ENCODE assay signal across 9 cellular contexts in the genomic region with DNA sequence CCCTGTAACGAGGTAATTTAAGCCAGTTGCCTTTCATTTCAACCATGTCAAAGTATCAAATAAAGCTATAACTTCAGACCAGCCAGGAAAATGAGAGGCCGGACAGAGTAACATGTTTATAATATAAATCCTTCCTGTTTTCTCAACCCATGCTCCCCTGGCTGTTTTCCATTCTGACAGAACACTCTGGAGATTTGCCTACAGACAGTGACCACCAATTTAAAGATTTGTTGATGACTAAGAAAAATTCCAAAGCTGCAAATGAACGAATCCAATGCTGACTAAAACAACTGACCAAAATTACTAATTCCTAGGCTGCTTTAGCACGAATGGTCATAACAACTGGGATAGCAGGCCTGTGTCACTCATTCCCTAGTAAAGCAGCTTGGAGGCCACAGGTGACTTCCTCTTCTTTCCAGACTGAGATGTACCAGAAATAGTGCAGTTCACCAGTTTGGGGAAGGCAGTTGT.
DNase-seq lines count a peak whose midpoint lies in the region; ATAC-seq and TF ChIP-seq lines count a peak whose summit lies in the region.
"Had no signal": no experiment of that assay in that cellular context is flagged by ENCODE, and none has a peak within 500 bp of the region (broad histone marks: within the 10 kb centered on the region; RNA-seq: fewer than 3 reads in every experiment).

No MANE protein-coding gene starts in this region.

- H2AFZ ChIP-seq in hepatocyte = no peak overlapping the region

- H3K36me3 Mint-ChIP-seq in activated T-helper 2 cell treated with anti-CD3 and anti-CD28 coated beads, Interferon-gamma antibody, Interleukin-2, Interleukin-4, amounts not matched to agents 10 μg/mL and 5 μg/mL and 100 μg/mL, durations not matched to agents 14 hours and 24 hours and 36 hours (ENCODE audit: low read depth) = no peaks in the 10 kb centered on the region

- H3K9me2 ChIP-seq in hepatocyte (replicated peaks; ENCODE audit: insufficient read depth) = no peaks in the 10 kb centered on the region

- peak overlapping the region in 3 of 5 donors; percentile 48 to 68 (median 53) for H3K9ac ChIP-seq in subcutaneous abdominal adipose tissue (ENCODE audit: low read length in 5 of 5)

- H3K4me1 Mint-ChIP-seq in activated T-helper 2 cell treated with anti-CD3 and anti-CD28 coated beads, Interferon-gamma antibody, Interleukin-2, Interleukin-4, amounts not matched to agents 10 μg/mL and 5 μg/mL and 100 μg/mL, durations not matched to agents 14 hours and 24 hours and 36 hours (ENCODE audit: low read depth) = peaks cover 48% of the 10 kb centered on the region

- peaks cover 3% of the 10 kb centered on the region for H3K9me3 Mint-ChIP-seq in activated T-helper 2 cell treated with anti-CD3 and anti-CD28 coated beads, Interferon-gamma antibody, Interleukin-2, Interleukin-4, amounts not matched to agents 10 μg/mL and 5 μg/mL and 100 μg/mL, durations not matched to agents 14 hours and 24 hours and 36 hours

- H3K36me3 ChIP-seq in hepatocyte (replicated peaks; ENCODE audit: insufficient read depth, low read depth) = no peaks in the 10 kb centered on the region
- no peaks in the 10 kb centered on the region for H3K36me3 ChIP-seq in subcutaneous abdominal adipose tissue (ENCODE audit: control insufficient read depth in 5 of 5, insufficient read depth in 5 of 5, low read length in 5 of 5)

- peaks cover 49% of the 10 kb centered on the region for H3K27me3 Mint-ChIP-seq in activated T-helper 2 cell treated with anti-CD3 and anti-CD28 coated beads, Interferon-gamma antibody, Interleukin-2, Interleukin-4, amounts not matched to agents 10 μg/mL and 5 μg/mL and 100 μg/mL, durations not matched to agents 14 hours and 24 hours and 36 hours (ENCODE audit: low read depth)
- H3K27me3 Mint-ChIP-seq: effector memory CD8-positive, alpha-beta T cell had no signal

- no peak overlapping the region for H3K27ac Mint-ChIP-seq in activated T-helper 2 cell treated with anti-CD3 and anti-CD28 coated beads, Interferon-gamma antibody, Interleukin-2, Interleukin-4, amounts not matched to agents 10 μg/mL and 5 μg/mL and 100 μg/mL, durations not matched to agents 14 hours and 24 hours and 36 hours
- H3K27ac Mint-ChIP-seq: effector memory CD8-positive, alpha-beta T cell had no signal

- peaks cover 14% of the 10 kb centered on the region for H3K79me2 ChIP-seq in hepatocyte

- no peaks in the 10 kb centered on the region for H4K20me1 ChIP-seq in hepatocyte (ENCODE audit: insufficient read depth, poor library complexity, severe bottlenecking)

- intact Hi-C loops in activated T-helper 2 cell treated with anti-CD3 and anti-CD28 coated beads, Interferon-gamma antibody, Interleukin-2, Interleukin-4, amounts not matched to agents 10 μg/mL and 5 μg/mL and 100 μg/mL, durations not matched to agents 14 hours and 24 hours and 36 hours (cut with micrococcal nuclease) = no loop called here

- H3K4me1 ChIP-seq in hepatocyte (ENCODE audit: insufficient read depth) (peaks cover 40% of the 10 kb centered on the region), subcutaneous abdominal adipose tissue (ENCODE audit: control insufficient read depth in 5 of 5, insufficient read depth in 5 of 5, low read length in 5 of 5) (peaks cover 0 to 27% (median 19%) of the 10 kb centered on the region in 5 donors)

- no peak for TF ChIP-seq CTCF in hepatocyte (IDR thresholded peaks at IDR 0.05; ENCODE audit: poor library complexity)

- WGBS in hepatocyte (ENCODE audit: low lambda C conversion rate, missing lambda C conversion rate) = 30% methylated on average over 4 of the region's 4 CpGs

- in situ Hi-C loops in KBM-7 (cut with MboI; ENCODE audit: low pct_unique_long_range_greater_than_20kb, low sequenced_read_pairs) = no loop called here

- H3K4me3 ChIP-seq in hepatocyte (no peak overlapping the region), subcutaneous abdominal adipose tissue (ENCODE audit: low read depth in 1 of 5, low read length in 5 of 5) (peak overlapping the region in 3 of 5 donors; percentile 14 to 44 (median 41))

- no peak overlapping the region for H3K4me3 Mint-ChIP-seq in activated T-helper 2 cell treated with anti-CD3 and anti-CD28 coated beads, Interferon-gamma antibody, Interleukin-2, Interleukin-4, amounts not matched to agents 10 μg/mL and 5 μg/mL and 100 μg/mL, durations not matched to agents 14 hours and 24 hours and 36 hours (ENCODE audit: low read depth)
- H3K4me3 Mint-ChIP-seq: effector memory CD8-positive, alpha-beta T cell had no signal

- H3K4me2 ChIP-seq in hepatocyte = peak overlapping the region; percentile 59

- peak overlapping the region; percentile 66 for H3K27ac ChIP-seq in angular gyrus (ENCODE audit: low read depth, low read length)
- peak overlapping the region; percentile 95 for H3K27ac ChIP-seq in hepatocyte
- peak overlapping the region; percentile 89 for H3K27ac ChIP-seq in subcutaneous abdominal adipose tissue (ENCODE audit: low read depth, low read length)

- DNase-seq in HK-2 (ENCODE audit: unreplicated experiment) = peak; percentile 52
- peak; percentile 20 for DNase-seq in hepatocyte (ENCODE audit: low spot score)
- no peak for DNase-seq in NCI-H524 treated with DMSO at 0.1 percent for 48 hours (lab: John Stamatoyannopoulos, UW)
- no peak for DNase-seq in KBM-7
- DNase-seq in activated T-helper 2 cell treated with anti-CD3 and anti-CD28 coated beads, Interferon-gamma antibody, Interleukin-2, Interleukin-4, amounts not matched to agents 10 μg/mL and 5 μg/mL and 100 μg/mL, durations not matched to agents 14 hours and 24 hours and 36 hours (ENCODE audit: low spot score) = no peak
- DNase-seq: effector memory CD8-positive, alpha-beta T cell had no signal

- H3K9me3 ChIP-seq in hepatocyte (ENCODE audit: low read depth) = no peaks in the 10 kb centered on the region
- H3K9me3 ChIP-seq in subcutaneous abdominal adipose tissue (ENCODE audit: control insufficient read depth in 5 of 5, low read length in 5 of 5) = no peaks in the 10 kb centered on the region

- H3K27me3 ChIP-seq in hepatocyte (no peaks in the 10 kb centered on the region), subcutaneous abdominal adipose tissue (ENCODE audit: control insufficient read depth in 5 of 5, insufficient read depth in 4 of 5, low read length in 5 of 5) (no peaks in the 10 kb centered on the region)

- no peak for ATAC-seq in GM21619 (IDR thresholded peaks at IDR 0.05; ENCODE audit: unreplicated experiment)
- ATAC-seq: effector memory CD8-positive, alpha-beta T cell had no signal

Comparison
In these comparisons a context has a peak if more than half of its experiments do, and no peak if none do; other contexts are left out.
1. DNase-seq: peak in HK-2 (single experiment) and hepatocyte (single experiment); none in NCI-H524 treated with DMSO at 0.1 percent for 48 hours (single experiment), KBM-7 (single experiment) and activated T-helper 2 cell treated with anti-CD3 and anti-CD28 coated beads, Interferon-gamma antibody, Interleukin-2, Interleukin-4, amounts not matched to agents 10 μg/mL and 5 μg/mL and 100 μg/mL, durations not matched to agents 14 hours and 24 hours and 36 hours (single experiment).
2. Peak in every context shown above with its lines, with median percentiles within 50 percentile points of each other: H3K27ac ChIP-seq.